ENCODE assay signal across 11 cellular contexts in the genomic region with DNA sequence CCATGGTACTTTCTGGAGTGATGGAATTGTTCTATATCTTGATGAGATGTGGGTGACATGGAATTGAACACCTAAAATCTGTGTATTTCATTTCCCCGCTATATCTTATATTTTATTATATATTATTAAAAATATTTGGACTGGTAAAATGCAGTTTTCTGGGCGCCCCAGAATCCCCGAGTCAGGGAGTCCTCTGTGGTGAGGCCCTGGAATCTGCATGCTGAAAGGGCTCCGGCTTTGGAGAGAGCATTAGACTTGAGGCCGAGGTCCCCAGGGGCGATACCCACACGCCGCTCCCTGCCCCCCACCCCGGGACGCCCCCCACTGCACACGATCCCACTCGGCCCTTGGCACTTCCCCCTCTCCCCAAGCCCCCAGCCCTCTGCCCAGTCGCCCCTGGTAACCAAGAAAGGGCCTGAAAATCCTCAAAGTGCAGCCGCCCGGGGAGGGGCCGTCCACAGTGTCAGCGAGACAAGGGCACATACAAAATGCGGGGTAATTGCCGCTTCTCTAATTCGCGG.
DNase-seq lines count a peak whose midpoint lies in the region; ATAC-seq and TF ChIP-seq lines count a peak whose summit lies in the region.
"Had no signal": no experiment of that assay in that cellular context is flagged by ENCODE, and none has a peak within 500 bp of the region (broad histone marks: within the 10 kb centered on the region; RNA-seq: fewer than 3 reads in every experiment).

No MANE protein-coding gene starts in this region.

- no peak for DNase-seq in stimulated activated naive CD8-positive, alpha-beta T cell treated with anti-CD3 and anti-CD28 coated beads, Interleukin-15, amount 100 ng/mL, for 72 hours
- no peak for DNase-seq in stimulated activated naive CD8-positive, alpha-beta T cell treated with anti-CD3 and anti-CD28 coated beads, Interleukin-15, Interleukin-2, amounts not matched to agents 100 U/mL and 50 U/mL, for 24 hours
- DNase-seq in hepatocyte (ENCODE audit: low spot score), result no peak
- DNase-seq in progenitor cell of endocrine pancreas (ENCODE audit: low spot score, unreplicated experiment), result no peak
- no peak for DNase-seq in NCI-H345 (lab: John Stamatoyannopoulos, UW)
- DNase-seq in foreskin keratinocyte, result no peak
- no peak for DNase-seq in activated T-helper 1 cell treated with anti-CD3 and anti-CD28 coated beads, Interleukin-12 subunit alpha, Interleukin-12 subunit beta, Interleukin-2, Interleukin-4 antibody, amounts not matched to agents 30 ng/mL and 10 ng/mL and 1 ng/mL, durations not matched to agents 14 hours and 24 hours and 36 hours (ENCODE audit: low spot score)
- no peak for DNase-seq in ecto neural progenitor cell (ENCODE audit: low spot score)
- DNase-seq: activated T-cell treated with anti-CD3 and anti-CD28 coated beads, Interleukin-2, amount 50 U/mL, for 4 hours; naive thymus-derived CD8-positive, alpha-beta T cell had no signal

- peak overlapping the region; percentile 99 for H2AFZ ChIP-seq in hepatocyte

- H3K9me2 ChIP-seq in hepatocyte (replicated peaks; ENCODE audit: insufficient read depth), result no peaks in the 10 kb centered on the region

- peaks cover 6 to 10% of the 10 kb centered on the region in 2 donors for H3K9me3 Mint-ChIP-seq in stimulated activated naive CD8-positive, alpha-beta T cell treated with anti-CD3 and anti-CD28 coated beads, Interleukin-15, amount 100 ng/mL, for 72 hours
- peaks cover 18% of the 10 kb centered on the region for H3K9me3 Mint-ChIP-seq in progenitor cell of endocrine pancreas (ENCODE audit: low read depth)
- peaks cover 4% of the 10 kb centered on the region for H3K9me3 Mint-ChIP-seq in activated T-helper 1 cell treated with anti-CD3 and anti-CD28 coated beads, Interleukin-12 subunit alpha, Interleukin-12 subunit beta, Interleukin-2, Interleukin-4 antibody, amounts not matched to agents 30 ng/mL and 10 ng/mL and 1 ng/mL, durations not matched to agents 14 hours and 24 hours and 36 hours

- peak overlapping the region; percentile 84 for H3K4me2 ChIP-seq in hepatocyte

- H3K27me3 Mint-ChIP-seq in stimulated activated naive CD8-positive, alpha-beta T cell treated with anti-CD3 and anti-CD28 coated beads, Interleukin-15, amount 100 ng/mL, for 72 hours, result no peaks in the 10 kb centered on the region
- no peaks in the 10 kb centered on the region for H3K27me3 Mint-ChIP-seq in progenitor cell of endocrine pancreas
- peaks cover 4% of the 10 kb centered on the region for H3K27me3 Mint-ChIP-seq in activated T-helper 1 cell treated with anti-CD3 and anti-CD28 coated beads, Interleukin-12 subunit alpha, Interleukin-12 subunit beta, Interleukin-2, Interleukin-4 antibody, amounts not matched to agents 30 ng/mL and 10 ng/mL and 1 ng/mL, durations not matched to agents 14 hours and 24 hours and 36 hours (ENCODE audit: insufficient read depth)
- H3K27me3 Mint-ChIP-seq: central memory CD8-positive, alpha-beta T cell; naive thymus-derived CD8-positive, alpha-beta T cell had no signal

- H3K36me3 ChIP-seq in hepatocyte (replicated peaks; ENCODE audit: insufficient read depth, low read depth), result no peaks in the 10 kb centered on the region

- H3K79me2 ChIP-seq in hepatocyte, result no peaks in the 10 kb centered on the region

- 64% methylated on average over 7 of the region's 21 CpGs for WGBS in hepatocyte (ENCODE audit: low lambda C conversion rate, missing lambda C conversion rate)

- H3K27me3 ChIP-seq in hepatocyte, result no peaks in the 10 kb centered on the region
- H3K27me3 ChIP-seq in foreskin keratinocyte, result no peaks in the 10 kb centered on the region

- no peak for TF ChIP-seq CTCF in hepatocyte (IDR thresholded peaks at IDR 0.05; ENCODE audit: poor library complexity)
- TF ChIP-seq CTCF in progenitor cell of endocrine pancreas (IDR thresholded peaks at IDR 0.05; ENCODE audit: unreplicated experiment), result no peak
- TF ChIP-seq CTCF in foreskin keratinocyte (conservative IDR thresholded peaks at IDR 0.05), result no peak

- H3K27ac ChIP-seq in hepatocyte (peak overlapping the region; percentile 64), foreskin keratinocyte (no peak overlapping the region)

- no peaks in the 10 kb centered on the region for H4K20me1 ChIP-seq in hepatocyte (ENCODE audit: insufficient read depth, poor library complexity, severe bottlenecking)

- peaks cover 1% of the 10 kb centered on the region for H3K36me3 Mint-ChIP-seq in progenitor cell of endocrine pancreas (ENCODE audit: insufficient read depth)
- peaks cover 22% of the 10 kb centered on the region for H3K36me3 Mint-ChIP-seq in activated T-helper 1 cell treated with anti-CD3 and anti-CD28 coated beads, Interleukin-12 subunit alpha, Interleukin-12 subunit beta, Interleukin-2, Interleukin-4 antibody, amounts not matched to agents 30 ng/mL and 10 ng/mL and 1 ng/mL, durations not matched to agents 14 hours and 24 hours and 36 hours (ENCODE audit: low read depth)

- H3K4me1 ChIP-seq in hepatocyte (ENCODE audit: insufficient read depth), result peaks cover 24% of the 10 kb centered on the region
- peaks cover 15% of the 10 kb centered on the region for H3K4me1 ChIP-seq in foreskin keratinocyte

- H3K4me3 Mint-ChIP-seq in stimulated activated naive CD8-positive, alpha-beta T cell treated with anti-CD3 and anti-CD28 coated beads, Interleukin-15, amount 100 ng/mL, for 72 hours, result no peak overlapping the region
- H3K4me3 Mint-ChIP-seq in progenitor cell of endocrine pancreas (ENCODE audit: low read depth), result no peak overlapping the region
- no peak overlapping the region for H3K4me3 Mint-ChIP-seq in activated T-helper 1 cell treated with anti-CD3 and anti-CD28 coated beads, Interleukin-12 subunit alpha, Interleukin-12 subunit beta, Interleukin-2, Interleukin-4 antibody, amounts not matched to agents 30 ng/mL and 10 ng/mL and 1 ng/mL, durations not matched to agents 14 hours and 24 hours and 36 hours
- H3K4me3 Mint-ChIP-seq: activated T-cell treated with anti-CD3 and anti-CD28 coated beads, Interleukin-2, amount 50 U/mL, for 4 hours; central memory CD8-positive, alpha-beta T cell; naive thymus-derived CD8-positive, alpha-beta T cell had no signal

- no peak overlapping the region for H3K4me3 ChIP-seq in hepatocyte

- no peaks in the 10 kb centered on the region for H3K9me3 ChIP-seq in hepatocyte (ENCODE audit: low read depth)

- peak; percentile 33 for ATAC-seq in stimulated activated naive CD8-positive, alpha-beta T cell treated with anti-CD3 and anti-CD28 coated beads, Interleukin-15, amount 100 ng/mL, for 72 hours
- no peak for ATAC-seq in stimulated activated naive CD8-positive, alpha-beta T cell treated with anti-CD3 and anti-CD28 coated beads, Interleukin-15, Interleukin-2, amounts not matched to agents 100 U/mL and 50 U/mL, for 24 hours
- ATAC-seq in foreskin keratinocyte, result no peak
- ATAC-seq: activated T-cell treated with anti-CD3 and anti-CD28 coated beads, Interleukin-2, amount 50 U/mL, for 4 hours; naive thymus-derived CD8-positive, alpha-beta T cell had no signal

- intact Hi-C loops in activated T-helper 1 cell treated with anti-CD3 and anti-CD28 coated beads, Interleukin-12 subunit alpha, Interleukin-12 subunit beta, Interleukin-2, Interleukin-4 antibody, amounts not matched to agents 30 ng/mL and 10 ng/mL and 1 ng/mL, durations not matched to agents 14 hours and 24 hours and 36 hours (cut with micrococcal nuclease), result no loop called here

- H3K4me1 Mint-ChIP-seq in stimulated activated naive CD8-positive, alpha-beta T cell treated with anti-CD3 and anti-CD28 coated beads, Interleukin-15, amount 100 ng/mL, for 72 hours, result peaks cover 9% of the 10 kb centered on the region
- peaks cover 11% of the 10 kb centered on the region for H3K4me1 Mint-ChIP-seq in progenitor cell of endocrine pancreas (ENCODE audit: low read depth)
- no peaks in the 10 kb centered on the region for H3K4me1 Mint-ChIP-seq in activated T-helper 1 cell treated with anti-CD3 and anti-CD28 coated beads, Interleukin-12 subunit alpha, Interleukin-12 subunit beta, Interleukin-2, Interleukin-4 antibody, amounts not matched to agents 30 ng/mL and 10 ng/mL and 1 ng/mL, durations not matched to agents 14 hours and 24 hours and 36 hours (ENCODE audit: low read depth)
- H3K4me1 Mint-ChIP-seq: central memory CD8-positive, alpha-beta T cell had no signal

- no peak overlapping the region for H3K27ac Mint-ChIP-seq in stimulated activated naive CD8-positive, alpha-beta T cell treated with anti-CD3 and anti-CD28 coated beads, Interleukin-15, amount 100 ng/mL, for 72 hours
- peak overlapping the region; percentile 54 for H3K27ac Mint-ChIP-seq in progenitor cell of endocrine pancreas
- H3K27ac Mint-ChIP-seq in activated T-helper 1 cell treated with anti-CD3 and anti-CD28 coated beads, Interleukin-12 subunit alpha, Interleukin-12 subunit beta, Interleukin-2, Interleukin-4 antibody, amounts not matched to agents 30 ng/mL and 10 ng/mL and 1 ng/mL, durations not matched to agents 14 hours and 24 hours and 36 hours, result no peak overlapping the region
